In the genomic region with DNA sequence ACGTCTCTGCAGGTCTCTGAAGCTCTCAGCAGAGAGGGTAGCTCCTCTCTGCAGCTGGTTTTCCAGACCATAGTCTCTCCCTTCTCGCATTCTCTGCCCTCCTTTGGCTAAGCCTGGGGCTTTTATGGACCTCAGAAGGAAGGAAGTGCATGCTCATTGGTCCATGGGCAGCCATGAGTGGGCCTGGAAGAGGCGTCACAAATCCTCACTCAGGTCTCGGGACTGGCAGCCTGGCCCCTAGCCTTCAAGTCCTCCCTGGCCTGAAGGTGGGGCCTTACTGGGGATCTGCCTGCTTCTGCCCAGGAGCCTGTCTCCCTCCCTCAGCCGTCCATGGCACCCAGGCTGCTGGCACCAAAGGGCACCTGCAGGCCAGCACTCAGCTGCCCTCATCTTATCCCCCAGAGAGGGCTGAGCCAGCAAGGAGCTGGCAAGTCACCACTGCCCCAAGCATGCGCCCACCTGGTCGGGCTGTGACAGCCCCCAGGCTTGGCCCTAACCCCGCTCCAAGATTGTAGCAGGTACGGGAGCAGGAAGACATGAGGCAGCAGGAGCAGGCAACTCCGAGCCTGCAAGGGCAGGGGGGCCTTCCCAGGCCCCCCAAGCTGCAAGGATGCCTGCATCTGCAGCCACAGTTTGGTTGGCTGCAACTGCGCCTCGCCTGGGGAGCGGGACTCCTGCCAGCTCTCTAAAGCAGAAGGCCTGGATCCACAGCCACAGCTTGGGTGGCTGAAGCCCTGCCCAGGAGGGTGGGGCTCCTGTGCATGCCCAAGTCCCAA, we compare ENCODE assay signal across 16 cellular contexts. TPM values are rescaled to one million over a fixed set of nuclear protein-coding genes. Genes with fewer than 3 reads are reported as not detected.
DNase-seq lines count a peak whose midpoint lies in the region; ATAC-seq, FAIRE-seq and TF ChIP-seq lines count a peak whose summit lies in the region.
"Had no signal": no experiment of that assay in that cellular context is flagged by ENCODE, and none has a peak within 500 bp of the region (broad histone marks: within the 10 kb centered on the region; RNA-seq: fewer than 3 reads in every experiment).

No MANE protein-coding gene starts in this region.

- H3K27ac Mint-ChIP-seq in stimulated activated effector memory CD8-positive, alpha-beta T cell treated with anti-CD3 and anti-CD28 coated beads, Interleukin-12 subunit alpha, Interleukin-12 subunit beta, amount 100 ng/mL, for 72 hours: no peak overlapping the region

- no TSS peak for BruUV-seq in Panc1 (replicated peaks; lab: Mats Ljungman, UMichigan)

- H3K27me3 ChIP-seq in Panc1 (ENCODE audit: control insufficient read depth, insufficient read depth, low read length): no peaks in the 10 kb centered on the region; the same call in 1 of the 2 replicates

- H3K4me1 ChIP-seq in Panc1 (ENCODE audit: control insufficient read depth, insufficient read depth, low read length): no peaks in the 10 kb centered on the region

- H3K36me3 Mint-ChIP-seq in stimulated activated effector memory CD8-positive, alpha-beta T cell treated with anti-CD3 and anti-CD28 coated beads, Interleukin-12 subunit alpha, Interleukin-12 subunit beta, amount 100 ng/mL, for 72 hours: no peaks in the 10 kb centered on the region

- no peak overlapping the region for H3K27ac ChIP-seq in Panc1 (ENCODE audit: low read length)
- H3K27ac ChIP-seq: C4-2B, RWPE1 had no signal

- CTCF ChIA-PET in Panc1 (lab: Charles Lee): interaction anchor here (0.8 to 0.9 kb wide), 2 partner anchors 16 to 51 kb away, joined by 3 to 4 read pairs; no protein-coding TSS in a partner anchor

- ATAC-seq in Panc1: peak; percentile 56
- ATAC-seq in left lobe of liver: peak; percentile 20
- peak; percentile 51 for ATAC-seq in stimulated activated effector memory CD8-positive, alpha-beta T cell treated with anti-CD3 and anti-CD28 coated beads, Interleukin-12 subunit alpha, Interleukin-12 subunit beta, amount 100 ng/mL, for 72 hours
- ATAC-seq: HCT116 had no signal

- H3K4me1 Mint-ChIP-seq in stimulated activated effector memory CD8-positive, alpha-beta T cell treated with anti-CD3 and anti-CD28 coated beads, Interleukin-12 subunit alpha, Interleukin-12 subunit beta, amount 100 ng/mL, for 72 hours: no peaks in the 10 kb centered on the region

- in situ Hi-C loops in Panc1 (cut with HindIII; ENCODE audit: low pct_unique_long_range_greater_than_20kb, low sequenced_read_pairs): no loop called here

- H3K9me3 Mint-ChIP-seq in stimulated activated effector memory CD8-positive, alpha-beta T cell treated with anti-CD3 and anti-CD28 coated beads, Interleukin-12 subunit alpha, Interleukin-12 subunit beta, amount 100 ng/mL, for 72 hours: no peaks in the 10 kb centered on the region

- no peak overlapping the region for H3K4me3 Mint-ChIP-seq in stimulated activated effector memory CD8-positive, alpha-beta T cell treated with anti-CD3 and anti-CD28 coated beads, Interleukin-12 subunit alpha, Interleukin-12 subunit beta, amount 100 ng/mL, for 72 hours

- no peak for FAIRE-seq in urothelium cell line (lab: Jason Lieb, UNC)

- no peak overlapping the region for H3K4me3 ChIP-seq in Panc1 (ENCODE audit: low read depth in 2 of 2, low read length in 2 of 2)

- no peaks in the 10 kb centered on the region for H3K36me3 ChIP-seq in Panc1 (ENCODE audit: control insufficient read depth, insufficient read depth, low read length)

- POLR2A ChIA-PET in Panc1 (lab: Charles Lee): no interaction called here

- intact Hi-C loops in Panc1 (cut with micrococcal nuclease; ENCODE audit: unreplicated experiment): no loop called here

- peak; percentile 23 for DNase-seq in Daoy (ENCODE audit: low read depth)
- no peak for DNase-seq in Panc1 (ENCODE audit: low read depth, low spot score)
- DNase-seq in left lobe of liver (ENCODE audit: low spot score): no peak
- no peak for DNase-seq in stimulated activated effector memory CD8-positive, alpha-beta T cell treated with anti-CD3 and anti-CD28 coated beads, Interleukin-12 subunit alpha, Interleukin-12 subunit beta, amount 100 ng/mL, for 72 hours (ENCODE audit: low spot score in 2 of 2)
- DNase-seq in DMS79 treated with DMSO at 0.1 percent for 48 hours (lab: John Stamatoyannopoulos, UW): no peak
- DNase-seq in NCI-H526 (lab: John Stamatoyannopoulos, UW): no peak
- no peak for DNase-seq in urothelium cell line (ENCODE audit: low spot score)
- DNase-seq: DMS 273 treated with DMSO at 0.1 percent for 48 hours, EL, NCI-H1105 treated with DMSO at 0.1 percent for 48 hours, NCI-H187, OCI-M1 had no signal

- no peak for TF ChIP-seq CTCF in Panc1 (IDR thresholded peaks at IDR 0.05)

- H3K9me3 ChIP-seq in Panc1 (ENCODE audit: control insufficient read depth, insufficient read depth, low read depth, low read length): no peaks in the 10 kb centered on the region

RNA-seq across cellular contexts. Expression of gene GHSR, which starts 37.4 kb away (rescaled TPM):
- total RNA-seq in Daoy (2014; rRNA removed; shearing (Covaris generic)): not detected in 2 replicates
- total RNA-seq in Panc1 (2021; ENCODE audit: unreplicated experiment) (not detected), left lobe of liver (not detected)
- polyA plus RNA-seq in Panc1 (2012; ENCODE audit: insufficient read length): not detected
- total RNA-seq: HT1080 had no signal
